Comparison of ENCODE assay signal across 8 cellular contexts in genomic region chr18:13099113-13099512, GRCh38.
"Had no signal": no experiment of that assay in that cellular context is flagged by ENCODE, and none has a peak within 500 bp of the region (broad histone marks: within the 10 kb centered on the region; RNA-seq: fewer than 3 reads in every experiment).

No MANE protein-coding gene starts in this region.

- DNase-seq: GM23248, GOT3, H7, H9, HCEC 1CT, HFFc6 had no signal

- H3K27ac ChIP-seq: GM23248 had no signal

- H3K4me1 ChIP-seq: HAP-1 had no signal

- H3K9me3 ChIP-seq: HAP-1 had no signal

- H2AFZ ChIP-seq: GM23248, GM23338 had no signal

- H3K4me3 ChIP-seq: GM23248, GM23338, HAP-1 had no signal

- H3K9ac ChIP-seq: GM23248 had no signal

- H3K4me2 ChIP-seq: GM23338 had no signal
